In genomic region chr12:15782667-15783066, GRCh38 we compare ENCODE assay signal across 19 cellular contexts. TPM values are rescaled to one million over a fixed set of nuclear protein-coding genes. Genes with fewer than 3 reads are reported as not detected.
DNase-seq lines count a peak whose midpoint lies in the region; ATAC-seq and TF ChIP-seq lines count a peak whose summit lies in the region.
"Had no signal": no experiment of that assay in that cellular context is flagged by ENCODE, and none has a peak within 500 bp of the region (broad histone marks: within the 10 kb centered on the region; RNA-seq: fewer than 3 reads in every experiment).

No MANE protein-coding gene starts in this region.

- H3K36me3 ChIP-seq in ACC112 (ENCODE audit: insufficient read depth, low read length) = peaks cover 30% of the 10 kb centered on the region
- H3K36me3 ChIP-seq in HEK293 (ENCODE audit: control insufficient read depth in 2 of 2, insufficient read depth in 1 of 2, low read length in 2 of 2) = no peaks in the 10 kb centered on the region
- no peaks in the 10 kb centered on the region for H3K36me3 ChIP-seq in aorta (ENCODE audit: control insufficient read depth in 1 of 2, insufficient read depth in 2 of 2, low read length in 1 of 2)
- H3K36me3 ChIP-seq in body of pancreas (replicated peaks in 1 of 2; ENCODE audit: insufficient read depth in 1 of 2, low read depth in 2 of 2) = no peaks in the 10 kb centered on the region
- H3K36me3 ChIP-seq: HAP-1 had no signal

- H3K4me1 ChIP-seq in ACC112 (ENCODE audit: control insufficient read depth, insufficient read depth, low read length, unreplicated experiment) (peaks cover 80% of the 10 kb centered on the region), HEK293 (ENCODE audit: control insufficient read depth, insufficient read depth, low read length) (peaks cover 14% of the 10 kb centered on the region), aorta (ENCODE audit: control insufficient read depth in 1 of 2, insufficient read depth in 2 of 2, low read length in 2 of 2) (peaks cover 0 to 8% of the 10 kb centered on the region in 2 donors), body of pancreas (peaks cover 18% of the 10 kb centered on the region)

- no peaks in the 10 kb centered on the region for H3K27me3 ChIP-seq in ACC112 (ENCODE audit: insufficient read depth, low read length)
- H3K27me3 ChIP-seq in aorta (ENCODE audit: control insufficient read depth in 1 of 2, insufficient read depth in 2 of 2, low read length in 1 of 2) = no peaks in the 10 kb centered on the region
- no peaks in the 10 kb centered on the region for H3K27me3 ChIP-seq in body of pancreas

- WGBS in aorta, 2 donors = 93 to 94% methylated on average over 8 of the region's 8 CpGs
- 94 to 98% methylated on average over 8 of the region's 8 CpGs for WGBS in body of pancreas, 2 donors

- peak overlapping the region; percentile 90 for H3K27ac ChIP-seq in ACC112 (ENCODE audit: low read depth, low read length)
- no peak overlapping the region for H3K27ac ChIP-seq in HEK293 (ENCODE audit: extremely low read depth, low read depth, low read length)
- no peak overlapping the region for H3K27ac ChIP-seq in aorta (ENCODE audit: low read depth in 1 of 2, low read length in 2 of 2)
- no peak overlapping the region for H3K27ac ChIP-seq in body of pancreas

- TF ChIP-seq CTCF in HEK293 (tag by site-specific recombination; IDR thresholded peaks at IDR 0.05) (no peak), body of pancreas (IDR thresholded peaks at IDR 0.05) (no peak)

- peak overlapping the region; percentile 48 for H3K4me3 ChIP-seq in ACC112 (ENCODE audit: low read depth, low read length)
- no peak overlapping the region for H3K4me3 ChIP-seq in HEK293 (ENCODE audit: low read depth, low read length)
- no peak overlapping the region for H3K4me3 ChIP-seq in aorta (ENCODE audit: low read length in 2 of 2)
- H3K4me3 ChIP-seq in body of pancreas = no peak overlapping the region
- H3K4me3 ChIP-seq: A549, HAP-1 had no signal

- CTCF ChIA-PET in HEK293 (lab: Yijun Ruan, JAX) = interaction anchor here (0.6 kb wide), 3 partner anchors 10 to 222 kb away, joined by 3 to 6 read pairs (median 3); no protein-coding TSS in a partner anchor

- H3K9me3 ChIP-seq in HEK293 (ENCODE audit: control insufficient read depth, insufficient read depth, low read depth, low read length) (no peaks in the 10 kb centered on the region), aorta (ENCODE audit: control insufficient read depth, low read length) (no peaks in the 10 kb centered on the region), body of pancreas (no peaks in the 10 kb centered on the region)
- H3K9me3 ChIP-seq: HAP-1 had no signal

- no peak for TF ChIP-seq POLR2A in body of pancreas (IDR thresholded peaks at IDR 0.05)

- H3K79me2 ChIP-seq in ACC112 (ENCODE audit: control insufficient read depth, insufficient read depth, low read length, unreplicated experiment) = peaks cover 98% of the 10 kb centered on the region

- POLR2A ChIA-PET in HEK293 (lab: Yijun Ruan, JAX) = no interaction called here

- ATAC-seq in aorta (ENCODE audit: low FRiP score) = no peak
- no peak for ATAC-seq in body of pancreas
- ATAC-seq in GM18909 (IDR thresholded peaks at IDR 0.05; ENCODE audit: poor library complexity, unreplicated experiment) = no peak
- ATAC-seq: A549, SK-N-SH treated with all-trans-retinoic acid at 6 μM for 48 hours had no signal

- intact Hi-C loops in aorta (cut with DNase I) = loop anchor here in 1 of 2 donors (10.0 kb wide), 1 partner anchor 158 kb away; no protein-coding TSS in a partner anchor
- intact Hi-C loops in body of pancreas (cut with DNase I) = no loop called here

- peak; percentile 44 for DNase-seq in astrocyte of the hippocampus (ENCODE audit: low read depth, low spot score)
- DNase-seq in glomerular visceral epithelial cell (ENCODE audit: extremely low spot score) = peak; percentile 17
- no peak for DNase-seq in aorta
- DNase-seq in body of pancreas = no peak
- DNase-seq in Kasumi-1 (lab: John Stamatoyannopoulos, UW) = no peak
- DNase-seq: AML-193; Calu3; CD4-positive, CD25-positive, alpha-beta regulatory T cell; DND-41; GF-D8; NCI-H1436 treated with DMSO at 0.1 percent for 48 hours; NCI-H446; NCI-H82 had no signal

- H2AFZ ChIP-seq in ACC112 (ENCODE audit: low read length, unreplicated experiment) = no peak overlapping the region

TF ChIP-seq in HEK293, 187 proteins besides CTCF, POLR2A, EP300 and RAD21:
- TF ChIP-seq ZNF423 (tag by site-specific recombination; IDR thresholded peaks at IDR 0.05) = no peak
- no peak for TF ChIP-seq KLF1 (tag by site-specific recombination; IDR thresholded peaks at IDR 0.05)
- no peak for TF ChIP-seq ZNF10 (tag by site-specific recombination; IDR thresholded peaks at IDR 0.05)
- peak; percentile 36; the same call in 1 of the 2 replicates for TF ChIP-seq PRDM10 (tag by site-specific recombination; IDR thresholded peaks at IDR 0.05)
- TF ChIP-seq ZNF600 (tag by site-specific recombination; IDR thresholded peaks at IDR 0.05) = peak; percentile 63
- TF ChIP-seq OSR2 (tag by site-specific recombination; IDR thresholded peaks at IDR 0.05) = 0 out of 2 replicates have a peak, but pooled peaks have one; percentile 9
- no peak for TF ChIP-seq ZNF792 (tag by site-specific recombination; IDR thresholded peaks at IDR 0.05)
- no peak for TF ChIP-seq ZNF580 (tag by site-specific recombination; IDR thresholded peaks at IDR 0.05)
- no peak for TF ChIP-seq ATF2 (tag by site-specific recombination; IDR thresholded peaks at IDR 0.05; ENCODE audit: low read depth)
- no peak for TF ChIP-seq ZNF473 (tag by site-specific recombination; IDR thresholded peaks at IDR 0.05)
- TF ChIP-seq FEZF1 (tag by site-specific recombination; IDR thresholded peaks at IDR 0.05) = no peak
- no peak for TF ChIP-seq ZNF558 (tag by site-specific recombination; IDR thresholded peaks at IDR 0.05)
- no peak for TF ChIP-seq ZBTB48 (tag by site-specific recombination; IDR thresholded peaks at IDR 0.05)

RNA-seq across cellular contexts. Expression of gene EPS8, which starts 6.5 kb away (rescaled TPM):
- total RNA-seq in aorta = 100 to 1,000 TPM; 124 to 165 TPM
- 100 to 1,000 TPM in 1 of 2 donors, 10 to 100 TPM in 1; 56.0 to 135 TPM for polyA plus RNA-seq in aorta
- total RNA-seq in body of pancreas = 10 to 100 TPM; 31.6 to 41.2 TPM

Comparison
In these comparisons a context has a peak if more than half of its experiments do, and no peak if none do; other contexts are left out.
1. DNase-seq: peak in astrocyte of the hippocampus (single experiment) and glomerular visceral epithelial cell (single experiment); none in aorta (0 of 2), body of pancreas (0 of 4) and Kasumi-1 (0 of 2).